ENCODE assay signal across 1 cellular context in genomic region chr2:1862881-1863280, GRCh38.
TF ChIP-seq lines count a peak whose summit lies in the region.

No MANE protein-coding gene starts in this region.

TF ChIP-seq in H1, 55 proteins besides CTCF, POLR2A, EP300 and RAD21:
- TF ChIP-seq RFX5 (IDR thresholded peaks at IDR 0.05; ENCODE audit: borderline replicate concordance, low read depth, low read length) (no peak), GTF2F1 (IDR thresholded peaks at IDR 0.05; ENCODE audit: borderline replicate concordance, low read depth, low read length) (no peak), ASH2L (IDR thresholded peaks at IDR 0.05; ENCODE audit: low read length) (no peak), FOSL1 (IDR thresholded peaks at IDR 0.05; ENCODE audit: insufficient read depth, low read depth, low read length) (no peak), SRF (IDR thresholded peaks at IDR 0.05; ENCODE audit: low read depth, low read length) (no peak), CHD7 (IDR thresholded peaks at IDR 0.05; ENCODE audit: insufficient replicate concordance, low read length) (no peak), MAX (IDR thresholded peaks at IDR 0.05) (no peak), TAF1 (IDR thresholded peaks at IDR 0.05; ENCODE audit: low read depth, low read length) (no peak), RNF2 (IDR thresholded peaks at IDR 0.05; ENCODE audit: borderline replicate concordance, low read depth, low read length, missing control alignments, poor library complexity, severe bottlenecking) (no peak), TBP (IDR thresholded peaks at IDR 0.05; ENCODE audit: low read depth, low read length) (no peak), NANOG (IDR thresholded peaks at IDR 0.05; ENCODE audit: insufficient read depth, low read depth, low read length, poor library complexity, severe bottlenecking) (no peak), RXRA (IDR thresholded peaks at IDR 0.05; ENCODE audit: insufficient read depth, low read depth, low read length) (no peak), EZH2 (IDR thresholded peaks at IDR 0.05; ENCODE audit: low read depth, low read length, severe bottlenecking) (no peak), E2F6 (IDR thresholded peaks at IDR 0.05) (no peak), BRCA1 (IDR thresholded peaks at IDR 0.05; ENCODE audit: low read depth, low read length) (no peak), RBBP5 (IDR thresholded peaks at IDR 0.05; ENCODE audit: borderline replicate concordance, low read depth, low read length) (no peak), SIX5 (IDR thresholded peaks at IDR 0.05; ENCODE audit: low read depth, low read length) (no peak), POU5F1 (IDR thresholded peaks at IDR 0.05; ENCODE audit: low read depth, low read length) (no peak), SIRT6 (IDR thresholded peaks at IDR 0.05; ENCODE audit: low read length) (no peak), BCL11A (IDR thresholded peaks at IDR 0.05; ENCODE audit: low read depth in 2 of 2, low read length in 2 of 2) (no peak)
TF ChIP-seq in H1: peak in this region for 0.
